ENCODE assay signal across 9 cellular contexts in genomic region chr13:32581177-32581786, GRCh38. TPM values are rescaled to one million over a fixed set of nuclear protein-coding genes. Genes with fewer than 3 reads are reported as not detected.
DNase-seq lines count a peak whose midpoint lies in the region; ATAC-seq, FAIRE-seq and TF ChIP-seq lines count a peak whose summit lies in the region.
"Had no signal": no experiment of that assay in that cellular context is flagged by ENCODE, and none has a peak within 500 bp of the region (broad histone marks: within the 10 kb centered on the region; RNA-seq: fewer than 3 reads in every experiment).

No MANE protein-coding gene starts in this region.

- H2AK5ac ChIP-seq in mesendoderm (ENCODE audit: low read length): no peak overlapping the region

- intact Hi-C loops in uterus (cut with DNase I; ENCODE audit: low total_unique reads): no loop called here

- H3K36me3 ChIP-seq in gastroesophageal sphincter (no peaks in the 10 kb centered on the region), uterus (no peaks in the 10 kb centered on the region), mesendoderm (ENCODE audit: control insufficient read depth, insufficient read depth, low read length) (no peaks in the 10 kb centered on the region)

- H3K56ac ChIP-seq in mesendoderm (ENCODE audit: low read length): no peak overlapping the region

- H3K4ac ChIP-seq in mesendoderm (ENCODE audit: low read depth, low read length): no peak overlapping the region

- peaks cover 0 to 7% (median 0%) of the 10 kb centered on the region in 3 donors for H3K4me1 ChIP-seq in gastroesophageal sphincter
- H3K4me1 ChIP-seq in uterus: no peaks in the 10 kb centered on the region
- H3K4me1 ChIP-seq in mesendoderm (ENCODE audit: control insufficient read depth, low read depth, low read length): no peaks in the 10 kb centered on the region

- CTCF ChIA-PET in RWPE1 (lab: Yijun Ruan, JAX): interaction anchor here (0.7 to 1.8 kb wide), 12 partner anchors 11 to 1388 kb away, joined by 3 to 7 read pairs (median 4); no protein-coding TSS in a partner anchor

- TF ChIP-seq CTCF in GM12873 (IDR thresholded peaks at IDR 0.05; ENCODE audit: insufficient read depth, low read depth, low read length, missing control alignments): peak; percentile 42
- TF ChIP-seq CTCF in RWPE1 (conservative IDR thresholded peaks at IDR 0.05; ENCODE audit: low read depth): peak; percentile 69
- peak; percentile 35 to 58 (median 46) for TF ChIP-seq CTCF in gastroesophageal sphincter (IDR thresholded peaks at IDR 0.05)
- peak; percentile 32 to 48 (median 40) for TF ChIP-seq CTCF in uterus (IDR thresholded peaks at IDR 0.05)

- no peak for TF ChIP-seq POLR2A in gastroesophageal sphincter (IDR thresholded peaks at IDR 0.05)
- no peak for TF ChIP-seq POLR2A in uterus (IDR thresholded peaks at IDR 0.05)

- H3K4me3 ChIP-seq in gastroesophageal sphincter: no peak overlapping the region
- no peak overlapping the region for H3K4me3 ChIP-seq in uterus
- H3K4me3 ChIP-seq in mesendoderm (ENCODE audit: low read length): no peak overlapping the region

- POLR2A ChIA-PET in RWPE1 (lab: Yijun Ruan, JAX; ENCODE audit: low non-redundant PET): no interaction called here

- H3K9me3 ChIP-seq in gastroesophageal sphincter (peaks cover 0 to 6% (median 0%) of the 10 kb centered on the region in 3 donors), uterus (no peaks in the 10 kb centered on the region)

- no peak overlapping the region for H3K23ac ChIP-seq in mesendoderm (ENCODE audit: low read length)

- H3K79me1 ChIP-seq in mesendoderm (ENCODE audit: low read length): no peaks in the 10 kb centered on the region

- no peak overlapping the region for H3K27ac ChIP-seq in RWPE1
- H3K27ac ChIP-seq in gastroesophageal sphincter: no peak overlapping the region
- no peak overlapping the region for H3K27ac ChIP-seq in uterus
- H3K27ac ChIP-seq in mesendoderm (ENCODE audit: low read depth, low read length): no peak overlapping the region

- FAIRE-seq in A204.1 (lab: Jason Lieb, UNC): peak; percentile 96

- no peak overlapping the region for H2BK15ac ChIP-seq in mesendoderm (replicated peaks; ENCODE audit: low read depth)

- H4K5ac ChIP-seq in mesendoderm (ENCODE audit: low read length): no peak overlapping the region

- H4K8ac ChIP-seq in mesendoderm (ENCODE audit: low read depth, low read length): no peak overlapping the region

- no peak overlapping the region for H3K9ac ChIP-seq in mesendoderm (ENCODE audit: low read length)

- no peak for TF ChIP-seq EP300 in gastroesophageal sphincter (IDR thresholded peaks at IDR 0.05)

- H3K79me2 ChIP-seq in mesendoderm (ENCODE audit: control insufficient read depth, insufficient read depth, low read length): no peaks in the 10 kb centered on the region

- ATAC-seq in gastroesophageal sphincter (no peak), HG03432 (IDR thresholded peaks at IDR 0.05; ENCODE audit: unreplicated experiment) (no peak), HG03439 (IDR thresholded peaks at IDR 0.05; ENCODE audit: unreplicated experiment) (no peak)

- H2BK5ac ChIP-seq in mesendoderm (ENCODE audit: low read length): no peak overlapping the region

- no peak for DNase-seq in RWPE1 (ENCODE audit: low spot score)
- no peak for DNase-seq in uterus
- DNase-seq in mesendoderm: no peak
- DNase-seq: activated naive CD8-positive, alpha-beta T cell treated with anti-CD3 and anti-CD28 coated beads, Interleukin-2, amount 10 ng/mL, durations not matched to agents 7 days and 5 days had no signal

- H3K27me3 ChIP-seq in gastroesophageal sphincter (no peaks in the 10 kb centered on the region), uterus (no peaks in the 10 kb centered on the region), mesendoderm (ENCODE audit: insufficient read depth, low read length, poor library complexity) (no peaks in the 10 kb centered on the region)

- WGBS in gastroesophageal sphincter (ENCODE audit: low coverage in 1 of 2), 2 donors: 47 to 52% methylated on average over 3 of the region's 3 CpGs
- WGBS in mesendoderm (ENCODE audit: extremely low coverage, insufficient coverage, low lambda C conversion rate): no CpG with 5 or more reads among the region's 3 CpGs

- no peak overlapping the region for H3K4me2 ChIP-seq in mesendoderm (ENCODE audit: low read length)

- H3K18ac ChIP-seq in mesendoderm (ENCODE audit: low read length): no peak overlapping the region

- H2BK120ac ChIP-seq in mesendoderm (ENCODE audit: low read depth, low read length): no peak overlapping the region

RNA-seq across cellular contexts. Expression of gene PDS5B, which starts 5.0 kb away (rescaled TPM):
- 10 to 100 TPM; 37.1 to 78.9 (median 44.9) TPM for total RNA-seq in gastroesophageal sphincter
- 100 to 1,000 TPM in 2 of 4 donors, 10 to 100 TPM in 2; 36.6 to 192 (median 91.0) TPM for total RNA-seq in uterus
- polyA plus RNA-seq in mesendoderm (2013, experiment 1 of 2): 49.7 TPM
- polyA plus RNA-seq in mesendoderm (2013, experiment 2 of 2): 50.0 TPM

RNA-seq across cellular contexts. Expression of gene N4BP2L2, which starts 42.7 kb away (rescaled TPM):
- total RNA-seq in gastroesophageal sphincter: 100 to 1,000 TPM in 2 of 4 donors, 10 to 100 TPM in 2; 78.7 to 287 (median 127) TPM
- 100 to 1,000 TPM; 187 to 288 (median 233) TPM for total RNA-seq in uterus
- 38.4 TPM for polyA plus RNA-seq in mesendoderm (2013, experiment 1 of 2)
- 38.6 TPM for polyA plus RNA-seq in mesendoderm (2013, experiment 2 of 2)
